Comparison of ENCODE assay signal across 17 cellular contexts in genomic region chr2:120504936-120505705, GRCh38.
A peak's percentile ranks its signal among the peaks of the same experiment; 100 is the strongest.
DNase-seq lines count a peak whose midpoint lies in the region; ATAC-seq and TF ChIP-seq lines count a peak whose summit lies in the region.
"Had no signal": no experiment of that assay in that cellular context is flagged by ENCODE, and none has a peak within 500 bp of the region (broad histone marks: within the 10 kb centered on the region; RNA-seq: fewer than 3 reads in every experiment).

No MANE protein-coding gene starts in this region.

- H3K4me3 ChIP-seq in neural progenitor cell (no peak overlapping the region), skeletal muscle tissue (ENCODE audit: low read length in 3 of 3) (no peak overlapping the region)

- H3K36me3 Mint-ChIP-seq in activated CD4-positive, alpha-beta T cell treated with anti-CD3 and anti-CD28 coated beads, Interleukin-2, amount 10 ng/mL, durations not matched to agents 24 days and 14 days (ENCODE audit: low read depth) = no peaks in the 10 kb centered on the region
- no peaks in the 10 kb centered on the region for H3K36me3 Mint-ChIP-seq in neural progenitor cell
- H3K36me3 Mint-ChIP-seq: CD14-positive monocyte; CD8-positive, alpha-beta T cell had no signal

- H3K9me3 ChIP-seq in neural progenitor cell (ENCODE audit: low read depth) (no peaks in the 10 kb centered on the region), skeletal muscle tissue (ENCODE audit: control insufficient read depth in 3 of 3, low read length in 3 of 3) (no peaks in the 10 kb centered on the region)

- no peak overlapping the region for H3K4me2 ChIP-seq in neural progenitor cell

- no peak overlapping the region for H3K4me3 Mint-ChIP-seq in activated CD4-positive, alpha-beta T cell treated with anti-CD3 and anti-CD28 coated beads, Interleukin-2, amount 10 ng/mL, durations not matched to agents 24 days and 14 days
- no peak overlapping the region for H3K4me3 Mint-ChIP-seq in neural progenitor cell
- H3K4me3 Mint-ChIP-seq: CD14-positive monocyte; CD8-positive, alpha-beta T cell; HFFc6 had no signal

- H3K36me3 ChIP-seq in neural progenitor cell (no peaks in the 10 kb centered on the region), skeletal muscle tissue (ENCODE audit: control insufficient read depth in 3 of 3, insufficient read depth in 3 of 3, low read length in 3 of 3) (no peaks in the 10 kb centered on the region)

- H3K4me1 Mint-ChIP-seq in activated CD4-positive, alpha-beta T cell treated with anti-CD3 and anti-CD28 coated beads, Interleukin-2, amount 10 ng/mL, durations not matched to agents 24 days and 14 days = no peaks in the 10 kb centered on the region
- H3K4me1 Mint-ChIP-seq in neural progenitor cell = peaks cover 33% of the 10 kb centered on the region
- H3K4me1 Mint-ChIP-seq: CD14-positive monocyte had no signal

- no peaks in the 10 kb centered on the region for H3K79me2 ChIP-seq in neural progenitor cell (ENCODE audit: low read depth)

- H4K20me1 ChIP-seq in neural progenitor cell (ENCODE audit: low read depth) = no peaks in the 10 kb centered on the region

- H2AFZ ChIP-seq in neural progenitor cell (replicated peaks) = no peak overlapping the region

- H3K27me3 Mint-ChIP-seq in activated CD4-positive, alpha-beta T cell treated with anti-CD3 and anti-CD28 coated beads, Interleukin-2, amount 10 ng/mL, durations not matched to agents 24 days and 14 days = no peaks in the 10 kb centered on the region
- H3K27me3 Mint-ChIP-seq in neural progenitor cell (ENCODE audit: insufficient read depth, low read depth) = peaks cover 17% of the 10 kb centered on the region

- intact Hi-C loops in activated CD4-positive, alpha-beta T cell treated with anti-CD3 and anti-CD28 coated beads, Interleukin-2, amount 10 ng/mL, durations not matched to agents 24 days and 14 days (cut with micrococcal nuclease) = no loop called here

- H3K27me3 ChIP-seq in neural progenitor cell (peaks cover 44% of the 10 kb centered on the region), skeletal muscle tissue (ENCODE audit: control insufficient read depth in 3 of 3, insufficient read depth in 3 of 3, low read length in 3 of 3) (no peaks in the 10 kb centered on the region)

- no peak overlapping the region for H3K9ac ChIP-seq in neural progenitor cell
- peak overlapping the region in 1 of 3 donors; percentile 82 for H3K9ac ChIP-seq in skeletal muscle tissue (ENCODE audit: low read depth in 1 of 3, low read length in 3 of 3)

- no peaks in the 10 kb centered on the region for H3F3A ChIP-seq in neural progenitor cell (ENCODE audit: low read depth)

- H3K9me3 Mint-ChIP-seq in activated CD4-positive, alpha-beta T cell treated with anti-CD3 and anti-CD28 coated beads, Interleukin-2, amount 10 ng/mL, durations not matched to agents 24 days and 14 days = no peaks in the 10 kb centered on the region
- H3K9me3 Mint-ChIP-seq in neural progenitor cell = peaks cover 2% of the 10 kb centered on the region
- H3K9me3 Mint-ChIP-seq: CD14-positive monocyte; CD8-positive, alpha-beta T cell; HFFc6 had no signal

- H3K27ac Mint-ChIP-seq in activated CD4-positive, alpha-beta T cell treated with anti-CD3 and anti-CD28 coated beads, Interleukin-2, amount 10 ng/mL, durations not matched to agents 24 days and 14 days = peak overlapping the region; percentile 1
- H3K27ac Mint-ChIP-seq in neural progenitor cell = peak overlapping the region; percentile 46
- H3K27ac Mint-ChIP-seq: CD14-positive monocyte; CD8-positive, alpha-beta T cell had no signal

- H3K27ac ChIP-seq in neural progenitor cell = no peak overlapping the region
- peak overlapping the region; percentile 67 for H3K27ac ChIP-seq in skeletal muscle tissue (ENCODE audit: low read depth, low read length)
- H3K27ac ChIP-seq: 22Rv1 had no signal

- no peak for TF ChIP-seq CTCF in neural progenitor cell (IDR thresholded peaks at IDR 0.05)

- no peak for ATAC-seq in GM18498 (IDR thresholded peaks at IDR 0.05; ENCODE audit: unreplicated experiment)
- ATAC-seq: CD8-positive, alpha-beta T cell had no signal

- DNase-seq in activated CD4-positive, alpha-beta T cell treated with anti-CD3 and anti-CD28 coated beads, Interleukin-2, amount 10 ng/mL, durations not matched to agents 24 days and 14 days = no peak
- DNase-seq in activated CD4-positive, alpha-beta T cell treated with anti-CD3 and anti-CD28 coated beads, Interleukin-2, amount 50 U/mL, for 1 hour = no peak
- DNase-seq in NCI-H69 (lab: John Stamatoyannopoulos, UW) = peak; percentile 30
- no peak for DNase-seq in neural progenitor cell (ENCODE audit: low spot score)
- DNase-seq in activated CD4-positive, CD25-positive, alpha-beta regulatory T cell treated with anti-CD3 and anti-CD28 coated beads, Interleukin-2, amount 50 U/mL, for 72 hours = no peak
- DNase-seq in NCI-H1048 (lab: John Stamatoyannopoulos, UW) = no peak
- DNase-seq: CD8-positive, alpha-beta T cell; COR-L47; DMS153; DND-41; GF-D8; HCEC 1CT had no signal

- H3K4me1 ChIP-seq in neural progenitor cell = no peaks in the 10 kb centered on the region
- H3K4me1 ChIP-seq in skeletal muscle tissue (ENCODE audit: control insufficient read depth in 3 of 3, insufficient read depth in 3 of 3, low read length in 3 of 3) = peaks cover 21 to 43% (median 30%) of the 10 kb centered on the region in 3 donors
